In the genomic region with DNA sequence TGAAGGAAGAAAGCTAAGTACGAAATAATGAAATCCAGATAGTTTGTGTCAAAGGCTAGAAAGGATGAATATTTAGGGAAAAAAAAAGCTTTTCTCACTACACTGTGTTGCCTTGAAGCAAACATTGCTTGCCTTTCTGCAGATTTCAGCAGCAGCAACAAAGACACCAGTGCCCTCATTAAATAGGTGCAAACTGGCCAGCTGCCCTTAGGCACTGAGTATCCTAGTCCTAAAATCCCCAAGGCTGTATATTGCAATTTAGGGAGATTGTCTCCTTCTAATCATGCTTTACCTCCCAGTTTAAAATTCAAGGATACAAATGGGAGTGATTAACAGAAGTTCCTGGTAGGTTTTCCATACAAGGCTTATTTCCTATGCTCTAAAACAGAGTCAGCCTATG, we compare ENCODE assay signal across 27 cellular contexts. TPM values are rescaled to one million over a fixed set of nuclear protein-coding genes. Genes with fewer than 3 reads are reported as not detected.
DNase-seq lines count a peak whose midpoint lies in the region; ATAC-seq, FAIRE-seq and TF ChIP-seq lines count a peak whose summit lies in the region.
"Had no signal": no experiment of that assay in that cellular context is flagged by ENCODE, and none has a peak within 500 bp of the region (broad histone marks: within the 10 kb centered on the region; RNA-seq: fewer than 3 reads in every experiment).

No MANE protein-coding gene starts in this region.

- no peak overlapping the region for H4K5ac ChIP-seq in mesendoderm (ENCODE audit: low read length)

- peak overlapping the region; percentile 4 to 14 for H3K27ac ChIP-seq in liver (ENCODE audit: low read depth in 1 of 2, low read length in 2 of 2)
- H3K27ac ChIP-seq in HepG2 (ENCODE audit: extremely low read length, insufficient read depth, low read length), result no peak overlapping the region
- H3K27ac ChIP-seq in mesendoderm (ENCODE audit: low read depth, low read length), result no peak overlapping the region
- H3K27ac ChIP-seq in neuronal stem cell (replicated peaks; ENCODE audit: low read length), result no peak overlapping the region
- H3K27ac ChIP-seq: BLaER1 had no signal

- intact Hi-C loops in HepG2 (cut with micrococcal nuclease; ENCODE audit: unreplicated experiment), result no loop called here

- no peak overlapping the region for H3K4me3 Mint-ChIP-seq in activated naive CD8-positive, alpha-beta T cell treated with anti-CD3 and anti-CD28 coated beads, Interleukin-2, amount 50 U/mL, for 24 hours
- H3K4me3 Mint-ChIP-seq: CD14-positive monocyte; CD4-positive, alpha-beta memory T cell; CD4-positive, CD25-positive, alpha-beta regulatory T cell; CD8-positive, alpha-beta memory T cell had no signal

- H3K36me3 ChIP-seq in liver (ENCODE audit: control insufficient read depth in 4 of 4, insufficient read depth in 3 of 4, low read depth in 1 of 4, low read length in 3 of 4) (no peaks in the 10 kb centered on the region), HepG2 (replicated peaks in 1 of 2; ENCODE audit: control insufficient read depth in 1 of 2, insufficient read depth in 2 of 2, low read length in 2 of 2) (no peaks in the 10 kb centered on the region), mesendoderm (ENCODE audit: control insufficient read depth, insufficient read depth, low read length) (no peaks in the 10 kb centered on the region), neuronal stem cell (replicated peaks in 1 of 2; ENCODE audit: control insufficient read depth in 2 of 2, insufficient read depth in 2 of 2, low read length in 2 of 2) (no peaks in the 10 kb centered on the region)
- H3K36me3 ChIP-seq: BE2C, BLaER1 had no signal

- POLR2A ChIA-PET in HepG2 (lab: Yijun Ruan, JAX), result no interaction called here

- no peaks in the 10 kb centered on the region for H3K79me2 ChIP-seq in HepG2 (ENCODE audit: insufficient read depth, low read length)
- no peaks in the 10 kb centered on the region for H3K79me2 ChIP-seq in mesendoderm (ENCODE audit: control insufficient read depth, insufficient read depth, low read length)

- no peaks in the 10 kb centered on the region for H3K4me1 Mint-ChIP-seq in activated naive CD8-positive, alpha-beta T cell treated with anti-CD3 and anti-CD28 coated beads, Interleukin-2, amount 50 U/mL, for 24 hours
- H3K4me1 Mint-ChIP-seq: CD14-positive monocyte; CD4-positive, alpha-beta memory T cell; CD4-positive, CD25-positive, alpha-beta regulatory T cell; CD8-positive, alpha-beta memory T cell had no signal

- H3K4me3 ChIP-seq in liver (ENCODE audit: low read depth in 1 of 3, low read length in 3 of 3) (no peak overlapping the region), HepG2 (replicated peaks in 1 of 3; ENCODE audit: insufficient read depth in 1 of 3, low read depth in 2 of 3, low read length in 3 of 3) (no peak overlapping the region), mesendoderm (ENCODE audit: low read length) (no peak overlapping the region), neuronal stem cell (ENCODE audit: low read length in 2 of 2) (no peak overlapping the region)
- H3K4me3 ChIP-seq: BLaER1, GM12878 had no signal

- H3K23ac ChIP-seq in mesendoderm (ENCODE audit: low read length) (no peak overlapping the region), neuronal stem cell (ENCODE audit: low read depth, low read length, poor library complexity) (no peak overlapping the region)

- no peaks in the 10 kb centered on the region for H3K9me3 Mint-ChIP-seq in activated naive CD8-positive, alpha-beta T cell treated with anti-CD3 and anti-CD28 coated beads, Interleukin-2, amount 50 U/mL, for 24 hours
- H3K9me3 Mint-ChIP-seq: CD4-positive, alpha-beta memory T cell had no signal

- H2AK5ac ChIP-seq in mesendoderm (ENCODE audit: low read length) (no peak overlapping the region), neuronal stem cell (ENCODE audit: low read depth, low read length) (no peak overlapping the region)

- no peak for TF ChIP-seq POLR2A in HepG2 (IDR thresholded peaks at IDR 0.05; ENCODE audit: insufficient read depth in 1 of 2, low read depth in 2 of 2, low read length in 2 of 2)

- H3K36me3 Mint-ChIP-seq in activated naive CD8-positive, alpha-beta T cell treated with anti-CD3 and anti-CD28 coated beads, Interleukin-2, amount 50 U/mL, for 24 hours (ENCODE audit: low read depth), result no peaks in the 10 kb centered on the region
- H3K36me3 Mint-ChIP-seq: CD14-positive monocyte; CD4-positive, alpha-beta memory T cell; CD4-positive, CD25-positive, alpha-beta regulatory T cell; CD8-positive, alpha-beta memory T cell had no signal

- TF ChIP-seq RAD21 in liver (IDR thresholded peaks at IDR 0.05) (no peak), HepG2 (CRISPR knock-in tag; IDR thresholded peaks at IDR 0.05) (no peak)

- no peak overlapping the region for H3K18ac ChIP-seq in mesendoderm (ENCODE audit: low read length)
- H3K18ac ChIP-seq in neuronal stem cell (ENCODE audit: low read length), result no peak overlapping the region

- in situ Hi-C loops in HepG2 (cut with HindIII; ENCODE audit: extremely low pct_ligation_motif_present, low pct_unique_long_range_greater_than_20kb), result loop anchor here (25.0 kb wide), 1 partner anchor 1306 kb away; no protein-coding TSS in a partner anchor

- H3K9ac ChIP-seq in liver (ENCODE audit: low read depth in 1 of 2, low read length in 2 of 2) (no peak overlapping the region), HepG2 (ENCODE audit: insufficient read depth, low read depth, low read length) (no peak overlapping the region), mesendoderm (ENCODE audit: low read length) (no peak overlapping the region), neuronal stem cell (ENCODE audit: low read depth, low read length, poor library complexity) (no peak overlapping the region)
- H3K9ac ChIP-seq: BLaER1 had no signal

- no peaks in the 10 kb centered on the region for H4K20me1 ChIP-seq in HepG2 (ENCODE audit: insufficient read depth, low read length)
- H4K20me1 ChIP-seq: BLaER1 had no signal

- no peak overlapping the region for H3K14ac ChIP-seq in neuronal stem cell (ENCODE audit: low read length)

- H3K79me1 ChIP-seq in mesendoderm (ENCODE audit: low read length), result no peaks in the 10 kb centered on the region
- H3K79me1 ChIP-seq in neuronal stem cell (ENCODE audit: low read depth, low read length), result no peaks in the 10 kb centered on the region

- H2AFZ ChIP-seq in HepG2 (ENCODE audit: low read length) (no peak overlapping the region), neuronal stem cell (ENCODE audit: low read length) (peak overlapping the region; percentile 36)

- H3K27me3 Mint-ChIP-seq in activated naive CD8-positive, alpha-beta T cell treated with anti-CD3 and anti-CD28 coated beads, Interleukin-2, amount 50 U/mL, for 24 hours, result peaks cover 14% of the 10 kb centered on the region
- H3K27me3 Mint-ChIP-seq: CD4-positive, alpha-beta memory T cell; CD4-positive, CD25-positive, alpha-beta regulatory T cell had no signal

- H3K4me2 ChIP-seq in HepG2 (ENCODE audit: low read depth, low read length) (no peak overlapping the region), mesendoderm (ENCODE audit: low read length) (no peak overlapping the region), neuronal stem cell (ENCODE audit: insufficient read depth, low read length, poor library complexity, severe bottlenecking) (no peak overlapping the region)
- H3K4me2 ChIP-seq: BLaER1 had no signal

- no peaks in the 10 kb centered on the region for H3K27me3 ChIP-seq in liver (ENCODE audit: control insufficient read depth in 4 of 4, insufficient read depth in 4 of 4, low read length in 3 of 4)
- no peaks in the 10 kb centered on the region; a peak in 1 of 5 replicates for H3K27me3 ChIP-seq in HepG2 (ENCODE audit: control insufficient read depth in 1 of 2, insufficient read depth in 2 of 2, low read length in 2 of 2)
- no peaks in the 10 kb centered on the region for H3K27me3 ChIP-seq in mesendoderm (ENCODE audit: insufficient read depth, low read length, poor library complexity)
- H3K27me3 ChIP-seq in neuronal stem cell (ENCODE audit: control insufficient read depth in 3 of 3, insufficient read depth in 3 of 3, low read depth in 1 of 3, low read length in 3 of 3), result no peaks in the 10 kb centered on the region
- H3K27me3 ChIP-seq: BE2C, BLaER1 had no signal

- H3K4ac ChIP-seq in mesendoderm (ENCODE audit: low read depth, low read length), result no peak overlapping the region
- no peak overlapping the region for H3K4ac ChIP-seq in neuronal stem cell (ENCODE audit: low read length)

- WGBS in liver, result 87% methylated on average over 1 of the region's 1 CpG
- WGBS in HepG2 (ENCODE audit: low lambda C conversion rate), result 15% methylated on average over 1 of the region's 1 CpG
- WGBS in mesendoderm (ENCODE audit: extremely low coverage, insufficient coverage, low lambda C conversion rate), result 100% methylated on average over 1 of the region's 1 CpG
- WGBS in neuronal stem cell (ENCODE audit: extremely low coverage in 2 of 2, insufficient read length in 2 of 2, insufficient replicate concordance in 1 of 2), 2 donors, result 100% methylated on average over 1 of the region's 1 CpG

- TF ChIP-seq EP300 in HepG2 (IDR thresholded peaks at IDR 0.05; ENCODE audit: low read depth in 2 of 2, low read length in 2 of 2) (no peak), HepG2 (CRISPR knock-in tag; IDR thresholded peaks at IDR 0.05; ENCODE audit: borderline replicate concordance) (no peak)

- CTCF ChIA-PET in HepG2 (lab: Yijun Ruan, JAX; ENCODE audit: low intra/inter-chr PET ratio, low total read pairs), result no interaction called here

- H2BK12ac ChIP-seq in neuronal stem cell (ENCODE audit: low read length), result no peak overlapping the region

- ATAC-seq in HepG2 (no peak), left lobe of liver (peak; percentile 29)
- ATAC-seq in activated naive CD8-positive, alpha-beta T cell treated with anti-CD3 and anti-CD28 coated beads, Interleukin-2, amount 50 U/mL, for 24 hours, result no peak
- ATAC-seq: GM12878 had no signal

- BruUV-seq in HepG2 (replicated peaks; lab: Mats Ljungman, UMichigan), result no TSS peak

- FAIRE-seq in HepG2 (lab: Jason Lieb, UNC), result no peak
- FAIRE-seq: A204.1, GM12878, GM12892, GM18507 had no signal

- no peak for TF ChIP-seq CTCF in liver (IDR thresholded peaks at IDR 0.05; ENCODE audit: low read depth, low read length, missing input control)
- no peak for TF ChIP-seq CTCF in HepG2 (CRISPR knock-in tag; IDR thresholded peaks at IDR 0.05)

- H3K9me3 ChIP-seq in liver (ENCODE audit: control insufficient read depth in 4 of 4, low read length in 3 of 4), result no peaks in the 10 kb centered on the region
- no peaks in the 10 kb centered on the region for H3K9me3 ChIP-seq in HepG2 (ENCODE audit: low read length)
- no peaks in the 10 kb centered on the region for H3K9me3 ChIP-seq in neuronal stem cell (replicated peaks in 1 of 2; ENCODE audit: control insufficient read depth in 2 of 2, insufficient read depth in 1 of 2, low read depth in 1 of 2, low read length in 2 of 2)
- H3K9me3 ChIP-seq: BE2C, BLaER1 had no signal

- H2BK15ac ChIP-seq in mesendoderm (replicated peaks; ENCODE audit: low read depth) (no peak overlapping the region), neuronal stem cell (ENCODE audit: low read length) (no peak overlapping the region)

- H2BK120ac ChIP-seq in mesendoderm (ENCODE audit: low read depth, low read length) (no peak overlapping the region), neuronal stem cell (ENCODE audit: low read depth, low read length) (no peak overlapping the region)

- H3K56ac ChIP-seq in mesendoderm (ENCODE audit: low read length), result no peak overlapping the region

- no peak overlapping the region for H3K27ac Mint-ChIP-seq in activated naive CD8-positive, alpha-beta T cell treated with anti-CD3 and anti-CD28 coated beads, Interleukin-2, amount 50 U/mL, for 24 hours
- H3K27ac Mint-ChIP-seq: CD14-positive monocyte; CD4-positive, alpha-beta memory T cell; CD4-positive, CD25-positive, alpha-beta regulatory T cell; CD8-positive, alpha-beta memory T cell had no signal

- H3K4me1 ChIP-seq in liver (ENCODE audit: control insufficient read depth in 4 of 4, insufficient read depth in 4 of 4, low read length in 3 of 4) (peaks cover 0 to 9% (median 5%) of the 10 kb centered on the region in 4 donors), HepG2 (ENCODE audit: insufficient read depth, low read length) (peaks cover 8% of the 10 kb centered on the region), mesendoderm (ENCODE audit: control insufficient read depth, low read depth, low read length) (no peaks in the 10 kb centered on the region), neuronal stem cell (ENCODE audit: control insufficient read depth in 2 of 2, insufficient read depth in 1 of 2, low read depth in 1 of 2, low read length in 2 of 2) (no peaks in the 10 kb centered on the region)
- H3K4me1 ChIP-seq: BE2C, BLaER1 had no signal

- H4K91ac ChIP-seq in neuronal stem cell (ENCODE audit: low read depth, low read length, poor library complexity), result no peak overlapping the region

- no peak for DNase-seq in HepG2 (ENCODE audit: low spot score)
- DNase-seq in left lobe of liver (ENCODE audit: low spot score), result no peak
- peak; percentile 30 for DNase-seq in mesendoderm
- no peak for DNase-seq in neuronal stem cell (ENCODE audit: low spot score)
- DNase-seq in NCI-H146 (lab: John Stamatoyannopoulos, UW), result no peak
- no peak for DNase-seq in activated naive CD8-positive, alpha-beta T cell treated with anti-CD3 and anti-CD28 coated beads, Interleukin-2, amount 50 U/mL, for 24 hours
- DNase-seq in DMS79 (lab: John Stamatoyannopoulos, UW), result no peak
- DNase-seq: 8988T; ACHN; BE2C; C1 segment of cervical spinal cord; CD4-positive, alpha-beta memory T cell; CD4-positive, CD25-positive, alpha-beta regulatory T cell; CD8-positive, alpha-beta memory T cell; COR-L47; DMS 273 treated with DMSO at 0.1 percent for 48 hours; DMS153; DMS53; DMS79 treated with DMSO at 0.1 percent for 48 hours; GDM1 had no signal

- H4K8ac ChIP-seq in mesendoderm (ENCODE audit: low read depth, low read length) (no peak overlapping the region), neuronal stem cell (ENCODE audit: low read depth, low read length) (no peak overlapping the region)

- H2BK5ac ChIP-seq in mesendoderm (ENCODE audit: low read length), result no peak overlapping the region
- H2BK5ac ChIP-seq in neuronal stem cell (ENCODE audit: low read length), result no peak overlapping the region

RNA-seq across cellular contexts. Expression of a gene that starts 8.6 kb away (rescaled TPM):
- total RNA-seq in liver, result 10 to 100 TPM in 1 of 2 donors, 1 to 10 TPM in 1; 7.2 to 11.5 TPM
- polyA plus RNA-seq in liver, result under 1 TPM; 0.90 to 0.96 TPM
- 0.27 TPM in 2 replicates for total RNA-seq in HepG2 (2016; rRNA removed; fragmentation: Illumina TruSeq; extraction: Trizol)
- under 0.01 TPM in 1 of 2 replicates, not detected in the other for total RNA-seq in HepG2 (2016; cell fraction: cytosol; rRNA removed; fragmentation: Illumina TruSeq; extraction: Trizol; ENCODE audit: low read depth)
- 0.24 and 0.28 TPM in 2 replicates for total RNA-seq in HepG2 (2016; cell fraction: insoluble cytoplasmic fraction; rRNA removed; fragmentation: Illumina TruSeq; extraction: Trizol)
- 0.03 and 0.06 TPM in 2 replicates for total RNA-seq in HepG2 (2016; cell fraction: membrane; rRNA removed; fragmentation: Illumina TruSeq; extraction: Trizol)
- total RNA-seq in HepG2 (2016; cell fraction: nucleus; rRNA removed; fragmentation: Illumina TruSeq; extraction: Trizol), result 0.69 and 0.78 TPM in 2 replicates
- polyA plus RNA-seq in HepG2 (2011; rRNA removed), result 0.69 and 1.2 TPM in 2 replicates
- 0.42 and 0.63 TPM in 2 replicates for polyA plus RNA-seq in HepG2 (2011; cell fraction: cytosol; rRNA removed)
- 0.92 and 1.0 TPM in 2 replicates for polyA plus RNA-seq in HepG2 (2011; cell fraction: nucleus; rRNA removed)
- 0.25 and 0.79 TPM in 2 replicates for polyA plus RNA-seq in HepG2 (2012)
- not detected in 2 replicates for polyA plus RNA-seq in HepG2 (2016; cell fraction: cytosol; fragmentation: Illumina TruSeq; extraction: Trizol; ENCODE audit: low read depth)
- 0.08 TPM in 2 replicates for polyA plus RNA-seq in HepG2 (2016; cell fraction: insoluble cytoplasmic fraction; fragmentation: Illumina TruSeq; extraction: Trizol; ENCODE audit: low read depth)
- 0.02 TPM in 1 of 2 replicates, not detected in the other for polyA plus RNA-seq in HepG2 (2016; cell fraction: membrane; fragmentation: Illumina TruSeq; extraction: Trizol; ENCODE audit: low read depth)
- 0.24 and 0.29 TPM in 2 replicates for polyA plus RNA-seq in HepG2 (2016; cell fraction: nucleus; fragmentation: Illumina TruSeq; extraction: Trizol; ENCODE audit: insufficient read depth, low read depth)
- 0.94 and 2.7 TPM in 2 replicates for polyA minus RNA-seq in HepG2 (2011; rRNA and poly(A)+ RNA removed; ENCODE audit: low replicate concordance)
- 1.4 and 2.4 TPM in 2 replicates for polyA minus RNA-seq in HepG2 (2011; cell fraction: cytosol; rRNA and poly(A)+ RNA removed)
- polyA minus RNA-seq in HepG2 (2011; cell fraction: nucleus; rRNA and poly(A)+ RNA removed), result 6.6 and 8.8 TPM in 2 replicates
- total RNA-seq in left lobe of liver, result 3.9 TPM
- 0.84 TPM for polyA plus RNA-seq in mesendoderm (2013, experiment 1 of 2)
- 0.85 TPM for polyA plus RNA-seq in mesendoderm (2013, experiment 2 of 2)
- polyA plus RNA-seq in neuronal stem cell (2013, experiment 1 of 2), result 1.1 TPM
- 1.1 TPM for polyA plus RNA-seq in neuronal stem cell (2013, experiment 2 of 2)
- total RNA-seq: CD4-positive, alpha-beta memory T cell had no signal
- polyA plus RNA-seq: CD14-positive monocyte; CD4-positive, alpha-beta memory T cell; CD4-positive, CD25-positive, alpha-beta regulatory T cell; CD8-positive, alpha-beta memory T cell; GM12878 had no signal

Comparison
In these comparisons a context has a peak if more than half of its experiments do, and no peak if none do; other contexts are left out.
1. H3K27ac ChIP-seq: peak in liver (2 of 2); none in HepG2 (single experiment), mesendoderm (single experiment) and neuronal stem cell (single experiment).